ENCODE assay signal across 11 cellular contexts in genomic region chr12:111443086-111443485, GRCh38. TPM values are rescaled to one million over a fixed set of nuclear protein-coding genes. Genes with fewer than 3 reads are reported as not detected.
DNase-seq lines count a peak whose midpoint lies in the region; ATAC-seq and TF ChIP-seq lines count a peak whose summit lies in the region.
"Had no signal": no experiment of that assay in that cellular context is flagged by ENCODE, and none has a peak within 500 bp of the region (broad histone marks: within the 10 kb centered on the region; RNA-seq: fewer than 3 reads in every experiment).

No MANE protein-coding gene starts in this region.

- H3K36me3 Mint-ChIP-seq in GM23338 (ENCODE audit: low read depth) (peaks cover 41% of the 10 kb centered on the region), T-cell (peaks cover 10% of the 10 kb centered on the region)

- H3K4me1 ChIP-seq in GM23338 (ENCODE audit: insufficient read depth) = peaks cover 12% of the 10 kb centered on the region

- H3K4me3 Mint-ChIP-seq in GM23338 (no peak overlapping the region), T-cell (peak overlapping the region in 1 of 3 donors; percentile 64)

- H3K4me2 ChIP-seq in GM23338 = no peak overlapping the region

- POLR2A ChIA-PET in T-cell (lab: Charles Lee) = interaction anchor here in 1 of 2 donors (2.8 kb wide), 1 partner anchor 9 kb away, joined by 22 read pairs; no protein-coding TSS in a partner anchor

- H3K27me3 ChIP-seq in GM23338 (ENCODE audit: insufficient read depth) = no peaks in the 10 kb centered on the region
- H3K27me3 ChIP-seq: right lobe of liver had no signal

- H3K27ac Mint-ChIP-seq in GM23338 (peak overlapping the region; percentile 76), T-cell (peak overlapping the region; percentile 89 to 96)

- intact Hi-C loops in sciatic nerve (cut with DNase I) = no loop called here

- TF ChIP-seq CTCF in GM23338 (conservative IDR thresholded peaks at IDR 0.05; ENCODE audit: low read depth in 2 of 2) = no peak

- peaks cover 25% of the 10 kb centered on the region for H4K20me1 ChIP-seq in GM23338 (replicated peaks; ENCODE audit: insufficient read depth)

- peaks cover 5% of the 10 kb centered on the region; the same call in 1 of the 2 replicates for H3K36me3 ChIP-seq in GM23338 (ENCODE audit: insufficient read depth)

- ATAC-seq in GM23338 (no peak), T-cell (replicated peaks in 1 of 4) (no peak), sciatic nerve (no peak)

- H3K4me1 Mint-ChIP-seq in GM23338 (peaks cover 42% of the 10 kb centered on the region), T-cell (peaks cover 75 to 93% (median 77%) of the 10 kb centered on the region in 3 donors)

- CTCF ChIA-PET in T-cell (lab: Charles Lee) = interaction anchor here (1.2 to 3.0 kb wide), 4 partner anchors 8 to 12 kb away, joined by 3 to 16 read pairs (median 10); no protein-coding TSS in a partner anchor

- H3K27ac ChIP-seq in GM23338 (ENCODE audit: low read depth) = peak overlapping the region; percentile 59; the same call in 1 of the 2 replicates
- peak overlapping the region; percentile 61 for H3K27ac ChIP-seq in epithelial cell of prostate
- H3K27ac ChIP-seq: right lobe of liver had no signal

- DNase-seq in GM23338 (ENCODE audit: low spot score) (no peak), T-cell (no peak), epithelial cell of prostate (ENCODE audit: low read depth, low spot score) (no peak), sciatic nerve (ENCODE audit: low spot score) (peak; percentile 42), NCI-H187 treated with DMSO at 0.1 percent for 48 hours (lab: John Stamatoyannopoulos, UW) (no peak), kidney tubule cell (ENCODE audit: low spot score) (no peak), NCI-H82 (lab: John Stamatoyannopoulos, UW) (no peak), GM19238 (ENCODE audit: insufficient read length, low spot score) (no peak)
- DNase-seq: GDM1, NCI-H526 treated with DMSO at 0.1 percent for 48 hours had no signal

- H3K9me3 Mint-ChIP-seq in GM23338 = no peaks in the 10 kb centered on the region; the same call in 2 of the 3 replicates
- no peaks in the 10 kb centered on the region for H3K9me3 Mint-ChIP-seq in T-cell

- no peaks in the 10 kb centered on the region for H3K9me2 ChIP-seq in GM23338 (ENCODE audit: insufficient read depth)

- peaks cover 21% of the 10 kb centered on the region for H3F3A ChIP-seq in GM23338 (replicated peaks; ENCODE audit: low read depth)

- no peak overlapping the region for H3K4me3 ChIP-seq in GM23338
- H3K4me3 ChIP-seq: right lobe of liver had no signal

- H3K27me3 Mint-ChIP-seq in GM23338 (ENCODE audit: insufficient read depth, low read depth, poor library complexity) (peaks cover 31% of the 10 kb centered on the region), T-cell (no peaks in the 10 kb centered on the region)

- H3K79me2 ChIP-seq in GM23338 (replicated peaks; ENCODE audit: insufficient read depth) = peaks cover 54% of the 10 kb centered on the region

- H2AFZ ChIP-seq in GM23338 = no peak overlapping the region

TF ChIP-seq in GM23338, 12 proteins besides CTCF, POLR2A, EP300 and RAD21 (continues in another document):
- no peak for TF ChIP-seq ETS1 (IDR thresholded peaks at IDR 0.05)
- TF ChIP-seq ZNF331 (CRISPR knock-in tag; IDR thresholded peaks at IDR 0.05; ENCODE audit: low read depth) = no peak
- no peak for TF ChIP-seq EZH2 (IDR thresholded peaks at IDR 0.05; ENCODE audit: low read depth, unreplicated experiment)
- TF ChIP-seq NANOG (IDR thresholded peaks at IDR 0.05; ENCODE audit: borderline replicate concordance) = no peak
- no peak for TF ChIP-seq ZNF462 (CRISPR knock-in tag; IDR thresholded peaks at IDR 0.05)
- no peak for TF ChIP-seq POLR2AphosphoS5 (IDR thresholded peaks at IDR 0.05; ENCODE audit: low read depth)
- TF ChIP-seq JUNB (IDR thresholded peaks at IDR 0.05; ENCODE audit: unreplicated experiment) = no peak

RNA-seq across cellular contexts. Expression of gene SH2B3, which starts 37.4 kb away (rescaled TPM):
- total RNA-seq in GM23338 (2014; rRNA removed; shearing (Covaris generic)) = 59.0 and 59.3 TPM in 2 replicates
- polyA plus RNA-seq in GM23338 (2016; fragmentation: Nextera tagmentation; extraction: Ambion mirVana) = 7.6 and 8.1 TPM in 2 replicates
- total RNA-seq in T-cell (10 to 100 TPM; 24.6 to 38.8 (median 28.8) TPM), sciatic nerve (27.5 TPM)
